8 cellular contexts compared by ENCODE assay signal in the genomic region with DNA sequence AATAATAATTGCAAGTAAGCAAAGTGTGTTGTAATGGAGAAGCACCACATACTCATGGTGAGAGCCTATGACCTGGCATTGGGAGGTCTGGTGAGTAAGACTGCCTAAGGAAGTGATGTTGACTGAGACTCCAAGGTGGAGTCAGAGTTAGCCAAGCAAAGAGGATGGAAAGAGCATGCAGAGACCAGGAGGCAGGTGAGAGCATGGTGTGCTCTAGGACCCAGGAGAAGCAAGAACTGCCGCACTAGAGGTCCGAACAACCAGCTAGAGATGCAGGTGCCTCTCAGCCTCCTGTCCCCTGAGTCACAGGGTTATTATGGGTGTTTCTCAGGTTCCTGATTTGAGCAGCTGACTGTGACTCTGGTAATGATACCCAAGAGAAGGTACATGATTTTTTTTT. TPM values are rescaled to one million over a fixed set of nuclear protein-coding genes. Genes with fewer than 3 reads are reported as not detected.
A peak's percentile ranks its signal among the peaks of the same experiment; 100 is the strongest.
DNase-seq lines count a peak whose midpoint lies in the region; ATAC-seq and TF ChIP-seq lines count a peak whose summit lies in the region.

No MANE protein-coding gene starts in this region.

- TF ChIP-seq RAD21 in neural cell (conservative IDR thresholded peaks at IDR 0.05) = no peak

- no peak for TF ChIP-seq CTCF in brain (conservative IDR thresholded peaks at IDR 0.05)
- no peak for TF ChIP-seq CTCF in neural cell (IDR thresholded peaks at IDR 0.05; ENCODE audit: poor library complexity, severe bottlenecking)

- no peak overlapping the region for H2AFZ ChIP-seq in neural cell (ENCODE audit: low read depth, low read length)

- H3K9ac ChIP-seq in neural cell (ENCODE audit: low read length) = no peak overlapping the region

- H3K9me2 ChIP-seq in neural cell (ENCODE audit: insufficient read depth, low read length) = no peaks in the 10 kb centered on the region

- H3K27me3 Mint-ChIP-seq in brain = no peaks in the 10 kb centered on the region

- H3K9me3 Mint-ChIP-seq in brain = no peaks in the 10 kb centered on the region

- H3K36me3 Mint-ChIP-seq in brain = peaks cover 86% of the 10 kb centered on the region

- TF ChIP-seq EP300 in neural cell (conservative IDR thresholded peaks at IDR 0.05; ENCODE audit: poor library complexity, severe bottlenecking) = no peak

- peak overlapping the region in 2 of 5 experiments; percentile 32 to 67 for H3K4me3 Mint-ChIP-seq in brain

- H3K9me3 ChIP-seq in neural cell (ENCODE audit: low read length) = no peaks in the 10 kb centered on the region

- H3K4me1 Mint-ChIP-seq in brain = peaks cover 9% of the 10 kb centered on the region

- H3K27ac ChIP-seq in neural cell (ENCODE audit: low read length) = no peak overlapping the region

- H3K27me3 ChIP-seq in neural cell (ENCODE audit: insufficient read depth, low read depth, low read length) = no peaks in the 10 kb centered on the region

- peak overlapping the region; percentile 41 for H3K4me3 ChIP-seq in neural cell (ENCODE audit: low read length)

- peak overlapping the region in 3 of 5 experiments; percentile 12 to 85 (median 56) for H3K27ac Mint-ChIP-seq in brain

- no peaks in the 10 kb centered on the region for H3F3A ChIP-seq in neural cell (ENCODE audit: insufficient read depth, low read length, poor library complexity, severe bottlenecking)

- no peak overlapping the region for H3K4me2 ChIP-seq in neural cell (ENCODE audit: low read length)

- H3K36me3 ChIP-seq in neural cell (ENCODE audit: insufficient read depth, low read length) = peaks cover 5% of the 10 kb centered on the region

- ATAC-seq in GM19372 (IDR thresholded peaks at IDR 0.05; ENCODE audit: low read depth, unreplicated experiment) (peak; percentile 78), HG03280 (IDR thresholded peaks at IDR 0.05; ENCODE audit: unreplicated experiment) (peak; percentile 93)

- H3K79me2 ChIP-seq in neural cell (replicated peaks; ENCODE audit: insufficient read depth, low read length) = no peaks in the 10 kb centered on the region

- DNase-seq in ELR (ENCODE audit: low read depth) (peak; percentile 87), UCSD-AML1 (lab: John Stamatoyannopoulos, UW; ENCODE audit: unreplicated experiment) (no peak), NOMO-1 (lab: John Stamatoyannopoulos, UW; ENCODE audit: unreplicated experiment in 2 of 2) (no peak), SIG-M5 treated with dmso at 0.1 percent for 504 hours (lab: John Stamatoyannopoulos, UW; ENCODE audit: unreplicated experiment) (no peak)

- H4K20me1 ChIP-seq in neural cell (ENCODE audit: insufficient read depth) = no peaks in the 10 kb centered on the region

TF ChIP-seq in neural cell, 6 proteins besides CTCF, POLR2A, EP300 and RAD21:
- TF ChIP-seq POLR2AphosphoS5 (IDR thresholded peaks at IDR 0.05) (no peak), MXI1 (conservative IDR thresholded peaks at IDR 0.05; ENCODE audit: poor library complexity, severe bottlenecking) (no peak), SMC3 (conservative IDR thresholded peaks at IDR 0.05; ENCODE audit: poor library complexity) (no peak), EZH2 (IDR thresholded peaks at IDR 0.05; ENCODE audit: borderline replicate concordance, insufficient read depth, low read length, poor library complexity, severe bottlenecking) (no peak), TAF1 (IDR thresholded peaks at IDR 0.05; ENCODE audit: low read depth) (no peak)
- TF ChIP-seq, protein P1, sequence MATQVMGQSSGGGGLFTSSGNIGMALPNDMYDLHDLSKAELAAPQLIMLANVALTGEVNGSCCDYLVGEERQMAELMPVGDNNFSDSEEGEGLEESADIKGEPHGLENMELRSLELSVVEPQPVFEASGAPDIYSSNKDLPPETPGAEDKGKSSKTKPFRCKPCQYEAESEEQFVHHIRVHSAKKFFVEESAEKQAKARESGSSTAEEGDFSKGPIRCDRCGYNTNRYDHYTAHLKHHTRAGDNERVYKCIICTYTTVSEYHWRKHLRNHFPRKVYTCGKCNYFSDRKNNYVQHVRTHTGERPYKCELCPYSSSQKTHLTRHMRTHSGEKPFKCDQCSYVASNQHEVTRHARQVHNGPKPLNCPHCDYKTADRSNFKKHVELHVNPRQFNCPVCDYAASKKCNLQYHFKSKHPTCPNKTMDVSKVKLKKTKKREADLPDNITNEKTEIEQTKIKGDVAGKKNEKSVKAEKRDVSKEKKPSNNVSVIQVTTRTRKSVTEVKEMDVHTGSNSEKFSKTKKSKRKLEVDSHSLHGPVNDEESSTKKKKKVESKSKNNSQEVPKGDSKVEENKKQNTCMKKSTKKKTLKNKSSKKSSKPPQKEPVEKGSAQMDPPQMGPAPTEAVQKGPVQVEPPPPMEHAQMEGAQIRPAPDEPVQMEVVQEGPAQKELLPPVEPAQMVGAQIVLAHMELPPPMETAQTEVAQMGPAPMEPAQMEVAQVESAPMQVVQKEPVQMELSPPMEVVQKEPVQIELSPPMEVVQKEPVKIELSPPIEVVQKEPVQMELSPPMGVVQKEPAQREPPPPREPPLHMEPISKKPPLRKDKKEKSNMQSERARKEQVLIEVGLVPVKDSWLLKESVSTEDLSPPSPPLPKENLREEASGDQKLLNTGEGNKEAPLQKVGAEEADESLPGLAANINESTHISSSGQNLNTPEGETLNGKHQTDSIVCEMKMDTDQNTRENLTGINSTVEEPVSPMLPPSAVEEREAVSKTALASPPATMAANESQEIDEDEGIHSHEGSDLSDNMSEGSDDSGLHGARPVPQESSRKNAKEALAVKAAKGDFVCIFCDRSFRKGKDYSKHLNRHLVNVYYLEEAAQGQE (IDR thresholded peaks at IDR 0.05; ENCODE audit: borderline replicate concordance) = no peak
TF ChIP-seq in neural cell: peak in this region for 0.

RNA-seq across cellular contexts. Expression of gene ANP32B, which starts 27.3 kb away (rescaled TPM):
- polyA plus RNA-seq in brain (ENCODE audit: insufficient read depth, low read depth, low replicate concordance) = 234 TPM
- polyA plus RNA-seq in neural cell = 3.7 and 4.1 TPM in 2 replicates
- polyA minus RNA-seq in neural cell = 2.2 and 4.5 TPM in 2 replicates

RNA-seq across cellular contexts. Expression of gene NANS, which starts 46.1 kb away (rescaled TPM):
- polyA plus RNA-seq in brain (ENCODE audit: insufficient read depth, low read depth, low replicate concordance) (33.7 TPM), neural cell (13.6 and 16.9 TPM in 2 replicates)
- polyA minus RNA-seq in neural cell = 11.5 and 14.1 TPM in 2 replicates

Comparison
In these comparisons a context has a peak if more than half of its experiments do, and no peak if none do; other contexts are left out.
1. RNA of gene ANP32B, which starts 27.3 kb away (polyA plus RNA-seq): 234 TPM in brain (single experiment); 3.7 to 4.1 TPM in neural cell; every median in the first group is over 10 times any median in the second.